In the genomic region with DNA sequence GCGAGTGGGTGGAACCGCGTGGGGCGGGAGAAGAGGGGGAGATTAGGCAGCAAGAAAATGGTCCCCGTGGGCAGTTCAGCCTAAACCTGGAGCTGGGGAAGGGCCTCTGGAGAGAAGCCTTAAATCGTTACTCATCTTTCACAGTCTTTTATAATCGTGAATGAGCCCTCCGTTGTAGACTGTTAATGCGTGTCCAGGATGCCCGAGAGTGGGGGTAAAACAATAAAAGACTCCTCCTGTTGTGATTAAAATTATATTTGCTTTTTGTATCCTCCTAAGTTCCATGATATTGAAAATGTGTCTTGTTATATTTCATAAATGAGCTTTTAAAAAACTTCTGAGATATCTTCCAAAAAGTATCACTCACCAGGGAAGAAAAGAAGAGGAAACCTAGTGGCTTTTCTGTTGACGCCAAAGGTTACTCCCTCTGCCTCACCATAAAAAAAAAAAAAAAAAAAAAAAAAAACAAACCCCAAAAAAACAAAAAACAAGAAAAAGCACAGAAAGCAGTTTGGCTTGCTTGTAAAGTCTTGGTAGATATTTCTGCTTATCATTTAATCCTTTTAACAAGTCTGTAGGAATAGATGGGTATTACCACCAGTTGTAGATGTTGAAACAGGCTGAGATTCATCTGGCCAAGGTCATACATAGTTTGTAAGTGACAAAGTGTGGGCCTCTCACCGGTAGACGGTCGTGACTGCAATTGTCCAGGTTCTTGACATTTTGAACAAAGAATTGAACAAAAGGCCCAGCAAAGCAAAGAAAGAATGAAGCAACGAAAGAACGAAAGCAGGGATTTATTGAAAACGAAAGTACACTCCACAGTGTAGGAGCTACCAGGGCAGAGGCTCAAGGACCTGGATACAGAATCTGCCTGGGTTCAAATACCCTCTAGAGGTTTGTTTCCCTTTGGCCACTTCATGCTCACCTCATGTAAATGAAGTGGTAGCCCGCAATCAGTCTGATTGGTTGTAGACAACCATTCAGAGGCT, we compare ENCODE assay signal across 1 cellular context.
TF ChIP-seq lines count a peak whose summit lies in the region.

No MANE protein-coding gene starts in this region.

TF ChIP-seq in K562, 482 proteins besides CTCF, POLR2A, EP300 and RAD21 (continued from another document and continues in another):
- TF ChIP-seq, protein P1, sequence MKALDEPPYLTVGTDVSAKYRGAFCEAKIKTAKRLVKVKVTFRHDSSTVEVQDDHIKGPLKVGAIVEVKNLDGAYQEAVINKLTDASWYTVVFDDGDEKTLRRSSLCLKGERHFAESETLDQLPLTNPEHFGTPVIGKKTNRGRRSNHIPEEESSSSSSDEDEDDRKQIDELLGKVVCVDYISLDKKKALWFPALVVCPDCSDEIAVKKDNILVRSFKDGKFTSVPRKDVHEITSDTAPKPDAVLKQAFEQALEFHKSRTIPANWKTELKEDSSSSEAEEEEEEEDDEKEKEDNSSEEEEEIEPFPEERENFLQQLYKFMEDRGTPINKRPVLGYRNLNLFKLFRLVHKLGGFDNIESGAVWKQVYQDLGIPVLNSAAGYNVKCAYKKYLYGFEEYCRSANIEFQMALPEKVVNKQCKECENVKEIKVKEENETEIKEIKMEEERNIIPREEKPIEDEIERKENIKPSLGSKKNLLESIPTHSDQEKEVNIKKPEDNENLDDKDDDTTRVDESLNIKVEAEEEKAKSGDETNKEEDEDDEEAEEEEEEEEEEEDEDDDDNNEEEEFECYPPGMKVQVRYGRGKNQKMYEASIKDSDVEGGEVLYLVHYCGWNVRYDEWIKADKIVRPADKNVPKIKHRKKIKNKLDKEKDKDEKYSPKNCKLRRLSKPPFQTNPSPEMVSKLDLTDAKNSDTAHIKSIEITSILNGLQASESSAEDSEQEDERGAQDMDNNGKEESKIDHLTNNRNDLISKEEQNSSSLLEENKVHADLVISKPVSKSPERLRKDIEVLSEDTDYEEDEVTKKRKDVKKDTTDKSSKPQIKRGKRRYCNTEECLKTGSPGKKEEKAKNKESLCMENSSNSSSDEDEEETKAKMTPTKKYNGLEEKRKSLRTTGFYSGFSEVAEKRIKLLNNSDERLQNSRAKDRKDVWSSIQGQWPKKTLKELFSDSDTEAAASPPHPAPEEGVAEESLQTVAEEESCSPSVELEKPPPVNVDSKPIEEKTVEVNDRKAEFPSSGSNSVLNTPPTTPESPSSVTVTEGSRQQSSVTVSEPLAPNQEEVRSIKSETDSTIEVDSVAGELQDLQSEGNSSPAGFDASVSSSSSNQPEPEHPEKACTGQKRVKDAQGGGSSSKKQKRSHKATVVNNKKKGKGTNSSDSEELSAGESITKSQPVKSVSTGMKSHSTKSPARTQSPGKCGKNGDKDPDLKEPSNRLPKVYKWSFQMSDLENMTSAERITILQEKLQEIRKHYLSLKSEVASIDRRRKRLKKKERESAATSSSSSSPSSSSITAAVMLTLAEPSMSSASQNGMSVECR (CRISPR knock-in tag; IDR thresholded peaks at IDR 0.05), result no peak
- TF ChIP-seq, protein P2, sequence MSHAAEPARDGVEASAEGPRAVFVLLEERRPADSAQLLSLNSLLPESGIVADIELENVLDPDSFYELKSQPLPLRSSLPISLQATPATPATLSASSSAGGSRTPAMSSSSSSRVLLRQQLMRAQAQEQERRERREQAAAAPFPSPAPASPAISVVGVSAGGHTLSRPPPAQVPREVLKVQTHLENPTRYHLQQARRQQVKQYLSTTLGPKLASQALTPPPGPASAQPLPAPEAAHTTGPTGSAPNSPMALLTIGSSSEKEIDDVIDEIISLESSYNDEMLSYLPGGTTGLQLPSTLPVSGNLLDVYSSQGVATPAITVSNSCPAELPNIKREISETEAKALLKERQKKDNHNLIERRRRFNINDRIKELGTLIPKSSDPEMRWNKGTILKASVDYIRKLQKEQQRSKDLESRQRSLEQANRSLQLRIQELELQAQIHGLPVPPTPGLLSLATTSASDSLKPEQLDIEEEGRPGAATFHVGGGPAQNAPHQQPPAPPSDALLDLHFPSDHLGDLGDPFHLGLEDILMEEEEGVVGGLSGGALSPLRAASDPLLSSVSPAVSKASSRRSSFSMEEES (CRISPR knock-in tag; IDR thresholded peaks at IDR 0.05), result no peak
- TF ChIP-seq, protein P3, sequence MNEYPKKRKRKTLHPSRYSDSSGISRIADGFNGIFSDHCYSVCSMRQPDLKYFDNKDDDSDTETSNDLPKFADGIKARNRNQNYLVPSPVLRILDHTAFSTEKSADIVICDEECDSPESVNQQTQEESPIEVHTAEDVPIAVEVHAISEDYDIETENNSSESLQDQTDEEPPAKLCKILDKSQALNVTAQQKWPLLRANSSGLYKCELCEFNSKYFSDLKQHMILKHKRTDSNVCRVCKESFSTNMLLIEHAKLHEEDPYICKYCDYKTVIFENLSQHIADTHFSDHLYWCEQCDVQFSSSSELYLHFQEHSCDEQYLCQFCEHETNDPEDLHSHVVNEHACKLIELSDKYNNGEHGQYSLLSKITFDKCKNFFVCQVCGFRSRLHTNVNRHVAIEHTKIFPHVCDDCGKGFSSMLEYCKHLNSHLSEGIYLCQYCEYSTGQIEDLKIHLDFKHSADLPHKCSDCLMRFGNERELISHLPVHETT (CRISPR knock-in tag; conservative IDR thresholded peaks at IDR 0.05 in 1 of 2, IDR thresholded peaks at IDR 0.05 in 1 of 2), result no peak
- TF ChIP-seq DACH1 (IDR thresholded peaks at IDR 0.05; ENCODE audit: partially characterized antibody) (no peak), BMI1 (IDR thresholded peaks at IDR 0.05; ENCODE audit: low read length) (no peak), EZH2 (IDR thresholded peaks at IDR 0.05; ENCODE audit: borderline replicate concordance, low read depth, low read length) (no peak), ZNF354B (CRISPR knock-in tag; IDR thresholded peaks at IDR 0.05) (no peak), CBX5 (IDR thresholded peaks at IDR 0.05; ENCODE audit: borderline replicate concordance, low read depth) (no peak), FOXA1 (IDR thresholded peaks at IDR 0.05; ENCODE audit: borderline replicate concordance) (no peak), NR2C1 (IDR thresholded peaks at IDR 0.05) (no peak), NR2C1 (tag; IDR thresholded peaks at IDR 0.05) (0 out of 2 replicates have a peak, but pooled peaks have one; percentile 26), CHD1 (IDR thresholded peaks at IDR 0.05; ENCODE audit: low read length) (no peak), NCOA6 (IDR thresholded peaks at IDR 0.05) (no peak), HNRNPUL1 (IDR thresholded peaks at IDR 0.05; ENCODE audit: low read length) (no peak), FOXA3 (CRISPR knock-in tag; conservative IDR thresholded peaks at IDR 0.05 in 1 of 2, IDR thresholded peaks at IDR 0.05 in 1 of 2) (no peak), TBP (optimal IDR thresholded peaks at IDR 0.05; ENCODE audit: low read depth, low read length) (no peak), PHTF2 (CRISPR knock-in tag; IDR thresholded peaks at IDR 0.05) (no peak), SIN3B (IDR thresholded peaks at IDR 0.05; ENCODE audit: low read depth) (no peak), ZNF282 (CRISPR knock-in tag; IDR thresholded peaks at IDR 0.05) (no peak), MTA2 (IDR thresholded peaks at IDR 0.05; ENCODE audit: low read depth) (no peak), ADNP (tag; IDR thresholded peaks at IDR 0.05) (no peak), ZSCAN32 (CRISPR knock-in tag; IDR thresholded peaks at IDR 0.05) (no peak), MCM2 (IDR thresholded peaks at IDR 0.05; ENCODE audit: low read depth) (no peak), ZNF184 (CRISPR knock-in tag; IDR thresholded peaks at IDR 0.05) (no peak), ZNF3 (CRISPR knock-in tag; IDR thresholded peaks at IDR 0.05) (no peak), ZNF778 (CRISPR knock-in tag; IDR thresholded peaks at IDR 0.05) (no peak), ZNF79 (CRISPR knock-in tag; IDR thresholded peaks at IDR 0.05; ENCODE audit: low read depth) (no peak), ZNF717 (CRISPR knock-in tag; IDR thresholded peaks at IDR 0.05) (no peak)
- TF ChIP-seq, protein P4, sequence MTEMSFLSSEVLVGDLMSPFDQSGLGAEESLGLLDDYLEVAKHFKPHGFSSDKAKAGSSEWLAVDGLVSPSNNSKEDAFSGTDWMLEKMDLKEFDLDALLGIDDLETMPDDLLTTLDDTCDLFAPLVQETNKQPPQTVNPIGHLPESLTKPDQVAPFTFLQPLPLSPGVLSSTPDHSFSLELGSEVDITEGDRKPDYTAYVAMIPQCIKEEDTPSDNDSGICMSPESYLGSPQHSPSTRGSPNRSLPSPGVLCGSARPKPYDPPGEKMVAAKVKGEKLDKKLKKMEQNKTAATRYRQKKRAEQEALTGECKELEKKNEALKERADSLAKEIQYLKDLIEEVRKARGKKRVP (CRISPR knock-in tag; IDR thresholded peaks at IDR 0.05), result no peak
- TF ChIP-seq, protein P5, sequence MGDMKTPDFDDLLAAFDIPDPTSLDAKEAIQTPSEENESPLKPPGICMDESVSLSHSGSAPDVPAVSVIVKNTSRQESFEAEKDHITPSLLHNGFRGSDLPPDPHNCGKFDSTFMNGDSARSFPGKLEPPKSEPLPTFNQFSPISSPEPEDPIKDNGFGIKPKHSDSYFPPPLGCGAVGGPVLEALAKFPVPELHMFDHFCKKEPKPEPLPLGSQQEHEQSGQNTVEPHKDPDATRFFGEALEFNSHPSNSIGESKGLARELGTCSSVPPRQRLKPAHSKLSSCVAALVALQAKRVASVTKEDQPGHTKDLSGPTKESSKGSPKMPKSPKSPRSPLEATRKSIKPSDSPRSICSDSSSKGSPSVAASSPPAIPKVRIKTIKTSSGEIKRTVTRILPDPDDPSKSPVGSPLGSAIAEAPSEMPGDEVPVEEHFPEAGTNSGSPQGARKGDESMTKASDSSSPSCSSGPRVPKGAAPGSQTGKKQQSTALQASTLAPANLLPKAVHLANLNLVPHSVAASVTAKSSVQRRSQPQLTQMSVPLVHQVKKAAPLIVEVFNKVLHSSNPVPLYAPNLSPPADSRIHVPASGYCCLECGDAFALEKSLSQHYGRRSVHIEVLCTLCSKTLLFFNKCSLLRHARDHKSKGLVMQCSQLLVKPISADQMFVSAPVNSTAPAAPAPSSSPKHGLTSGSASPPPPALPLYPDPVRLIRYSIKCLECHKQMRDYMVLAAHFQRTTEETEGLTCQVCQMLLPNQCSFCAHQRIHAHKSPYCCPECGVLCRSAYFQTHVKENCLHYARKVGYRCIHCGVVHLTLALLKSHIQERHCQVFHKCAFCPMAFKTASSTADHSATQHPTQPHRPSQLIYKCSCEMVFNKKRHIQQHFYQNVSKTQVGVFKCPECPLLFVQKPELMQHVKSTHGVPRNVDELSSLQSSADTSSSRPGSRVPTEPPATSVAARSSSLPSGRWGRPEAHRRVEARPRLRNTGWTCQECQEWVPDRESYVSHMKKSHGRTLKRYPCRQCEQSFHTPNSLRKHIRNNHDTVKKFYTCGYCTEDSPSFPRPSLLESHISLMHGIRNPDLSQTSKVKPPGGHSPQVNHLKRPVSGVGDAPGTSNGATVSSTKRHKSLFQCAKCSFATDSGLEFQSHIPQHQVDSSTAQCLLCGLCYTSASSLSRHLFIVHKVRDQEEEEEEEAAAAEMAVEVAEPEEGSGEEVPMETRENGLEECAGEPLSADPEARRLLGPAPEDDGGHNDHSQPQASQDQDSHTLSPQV (IDR thresholded peaks at IDR 0.05), result peak; percentile 33
- TF ChIP-seq, protein P6, sequence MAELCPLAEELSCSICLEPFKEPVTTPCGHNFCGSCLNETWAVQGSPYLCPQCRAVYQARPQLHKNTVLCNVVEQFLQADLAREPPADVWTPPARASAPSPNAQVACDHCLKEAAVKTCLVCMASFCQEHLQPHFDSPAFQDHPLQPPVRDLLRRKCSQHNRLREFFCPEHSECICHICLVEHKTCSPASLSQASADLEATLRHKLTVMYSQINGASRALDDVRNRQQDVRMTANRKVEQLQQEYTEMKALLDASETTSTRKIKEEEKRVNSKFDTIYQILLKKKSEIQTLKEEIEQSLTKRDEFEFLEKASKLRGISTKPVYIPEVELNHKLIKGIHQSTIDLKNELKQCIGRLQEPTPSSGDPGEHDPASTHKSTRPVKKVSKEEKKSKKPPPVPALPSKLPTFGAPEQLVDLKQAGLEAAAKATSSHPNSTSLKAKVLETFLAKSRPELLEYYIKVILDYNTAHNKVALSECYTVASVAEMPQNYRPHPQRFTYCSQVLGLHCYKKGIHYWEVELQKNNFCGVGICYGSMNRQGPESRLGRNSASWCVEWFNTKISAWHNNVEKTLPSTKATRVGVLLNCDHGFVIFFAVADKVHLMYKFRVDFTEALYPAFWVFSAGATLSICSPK (IDR thresholded peaks at IDR 0.05; ENCODE audit: borderline replicate concordance), result no peak
- TF ChIP-seq, protein P7, sequence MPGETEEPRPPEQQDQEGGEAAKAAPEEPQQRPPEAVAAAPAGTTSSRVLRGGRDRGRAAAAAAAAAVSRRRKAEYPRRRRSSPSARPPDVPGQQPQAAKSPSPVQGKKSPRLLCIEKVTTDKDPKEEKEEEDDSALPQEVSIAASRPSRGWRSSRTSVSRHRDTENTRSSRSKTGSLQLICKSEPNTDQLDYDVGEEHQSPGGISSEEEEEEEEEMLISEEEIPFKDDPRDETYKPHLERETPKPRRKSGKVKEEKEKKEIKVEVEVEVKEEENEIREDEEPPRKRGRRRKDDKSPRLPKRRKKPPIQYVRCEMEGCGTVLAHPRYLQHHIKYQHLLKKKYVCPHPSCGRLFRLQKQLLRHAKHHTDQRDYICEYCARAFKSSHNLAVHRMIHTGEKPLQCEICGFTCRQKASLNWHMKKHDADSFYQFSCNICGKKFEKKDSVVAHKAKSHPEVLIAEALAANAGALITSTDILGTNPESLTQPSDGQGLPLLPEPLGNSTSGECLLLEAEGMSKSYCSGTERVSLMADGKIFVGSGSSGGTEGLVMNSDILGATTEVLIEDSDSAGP (CRISPR knock-in tag; IDR thresholded peaks at IDR 0.05), result no peak
- TF ChIP-seq, protein P8, sequence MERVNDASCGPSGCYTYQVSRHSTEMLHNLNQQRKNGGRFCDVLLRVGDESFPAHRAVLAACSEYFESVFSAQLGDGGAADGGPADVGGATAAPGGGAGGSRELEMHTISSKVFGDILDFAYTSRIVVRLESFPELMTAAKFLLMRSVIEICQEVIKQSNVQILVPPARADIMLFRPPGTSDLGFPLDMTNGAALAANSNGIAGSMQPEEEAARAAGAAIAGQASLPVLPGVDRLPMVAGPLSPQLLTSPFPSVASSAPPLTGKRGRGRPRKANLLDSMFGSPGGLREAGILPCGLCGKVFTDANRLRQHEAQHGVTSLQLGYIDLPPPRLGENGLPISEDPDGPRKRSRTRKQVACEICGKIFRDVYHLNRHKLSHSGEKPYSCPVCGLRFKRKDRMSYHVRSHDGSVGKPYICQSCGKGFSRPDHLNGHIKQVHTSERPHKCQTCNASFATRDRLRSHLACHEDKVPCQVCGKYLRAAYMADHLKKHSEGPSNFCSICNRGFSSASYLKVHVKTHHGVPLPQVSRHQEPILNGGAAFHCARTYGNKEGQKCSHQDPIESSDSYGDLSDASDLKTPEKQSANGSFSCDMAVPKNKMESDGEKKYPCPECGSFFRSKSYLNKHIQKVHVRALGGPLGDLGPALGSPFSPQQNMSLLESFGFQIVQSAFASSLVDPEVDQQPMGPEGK (CRISPR knock-in tag; IDR thresholded peaks at IDR 0.05; ENCODE audit: borderline replicate concordance), result no peak
- TF ChIP-seq, protein P9, sequence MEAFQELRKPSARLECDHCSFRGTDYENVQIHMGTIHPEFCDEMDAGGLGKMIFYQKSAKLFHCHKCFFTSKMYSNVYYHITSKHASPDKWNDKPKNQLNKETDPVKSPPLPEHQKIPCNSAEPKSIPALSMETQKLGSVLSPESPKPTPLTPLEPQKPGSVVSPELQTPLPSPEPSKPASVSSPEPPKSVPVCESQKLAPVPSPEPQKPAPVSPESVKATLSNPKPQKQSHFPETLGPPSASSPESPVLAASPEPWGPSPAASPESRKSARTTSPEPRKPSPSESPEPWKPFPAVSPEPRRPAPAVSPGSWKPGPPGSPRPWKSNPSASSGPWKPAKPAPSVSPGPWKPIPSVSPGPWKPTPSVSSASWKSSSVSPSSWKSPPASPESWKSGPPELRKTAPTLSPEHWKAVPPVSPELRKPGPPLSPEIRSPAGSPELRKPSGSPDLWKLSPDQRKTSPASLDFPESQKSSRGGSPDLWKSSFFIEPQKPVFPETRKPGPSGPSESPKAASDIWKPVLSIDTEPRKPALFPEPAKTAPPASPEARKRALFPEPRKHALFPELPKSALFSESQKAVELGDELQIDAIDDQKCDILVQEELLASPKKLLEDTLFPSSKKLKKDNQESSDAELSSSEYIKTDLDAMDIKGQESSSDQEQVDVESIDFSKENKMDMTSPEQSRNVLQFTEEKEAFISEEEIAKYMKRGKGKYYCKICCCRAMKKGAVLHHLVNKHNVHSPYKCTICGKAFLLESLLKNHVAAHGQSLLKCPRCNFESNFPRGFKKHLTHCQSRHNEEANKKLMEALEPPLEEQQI (IDR thresholded peaks at IDR 0.05), result no peak
